24 cellular contexts compared by ENCODE assay signal in the genomic region with DNA sequence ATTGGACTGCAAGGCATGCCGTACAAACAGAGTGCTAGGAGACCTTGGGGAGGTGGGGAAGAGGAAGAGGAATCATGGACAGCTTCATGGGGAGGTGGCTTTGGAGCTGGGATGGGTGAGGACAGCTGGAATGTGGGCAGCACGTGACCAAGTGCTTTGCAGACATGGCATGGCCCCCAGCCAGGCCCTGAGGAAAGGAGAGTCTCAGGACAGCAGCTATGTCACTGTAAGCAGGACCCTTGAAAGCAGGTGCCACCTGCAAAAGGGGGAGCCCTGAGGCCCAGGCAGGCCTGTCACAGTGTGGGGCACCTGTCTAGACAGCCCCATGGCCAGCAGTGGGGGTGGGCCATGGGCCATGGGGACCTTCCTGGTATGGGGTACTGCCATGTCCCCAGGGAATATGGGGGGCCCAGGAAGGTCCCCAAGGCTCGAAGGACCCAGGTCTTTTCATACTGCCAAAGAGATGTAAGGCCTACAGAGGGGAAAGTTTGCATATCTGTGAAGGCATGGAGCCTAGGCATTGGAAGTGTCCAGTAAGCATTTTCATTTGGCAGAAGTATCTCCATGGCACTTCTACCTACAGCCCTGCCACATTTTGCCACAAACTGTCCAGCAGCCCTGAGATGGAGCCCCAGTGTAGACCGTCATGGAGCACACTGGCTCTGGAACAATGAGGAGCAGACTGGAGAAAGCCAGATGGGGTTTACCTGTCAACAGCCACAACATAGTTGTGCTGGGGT.
"Had no signal": no experiment of that assay in that cellular context is flagged by ENCODE, and none has a peak within 500 bp of the region (broad histone marks: within the 10 kb centered on the region; RNA-seq: fewer than 3 reads in every experiment).

No MANE protein-coding gene starts in this region.

- ATAC-seq: activated CD8-positive, alpha-beta T cell treated with anti-CD3 and anti-CD28 coated beads for 36 hours; activated T-cell treated with anti-CD3 and anti-CD28 coated beads, Interleukin-2, amount 50 U/mL, for 72 hours; K562 had no signal

- H3K27ac Mint-ChIP-seq: activated CD8-positive, alpha-beta T cell treated with anti-CD3 and anti-CD28 coated beads for 36 hours; activated naive CD4-positive, alpha-beta T cell treated with anti-CD3 and anti-CD28 coated beads, Interleukin-2, amount 10 ng/mL, durations not matched to agents 7 days and 5 days; activated naive CD8-positive, alpha-beta T cell treated with anti-CD3 and anti-CD28 coated beads, Interleukin-2, amount 10 ng/mL, durations not matched to agents 7 days and 5 days; activated T-cell treated with anti-CD3 and anti-CD28 coated beads, Interleukin-2, amount 50 U/mL, for 72 hours; activated T-helper 2 cell treated with anti-CD3 and anti-CD28 coated beads, Interferon-gamma antibody, Interleukin-2, Interleukin-4, amounts not matched to agents 10 μg/mL and 5 μg/mL and 100 μg/mL, durations not matched to agents 14 hours and 24 hours and 36 hours had no signal

- DNase-seq: activated CD4-positive, alpha-beta T cell treated with anti-CD3 and anti-CD28 coated beads for 4 hours; activated CD8-positive, alpha-beta memory T cell treated with anti-CD3 and anti-CD28 coated beads, Interleukin-2, amount 50 U/mL, for 4 hours; activated CD8-positive, alpha-beta T cell treated with anti-CD3 and anti-CD28 coated beads for 36 hours; activated gamma-delta T cell treated with Interleukin-2 at 50 U/mL for 16 hours; activated naive CD4-positive, alpha-beta T cell treated with anti-CD3 and anti-CD28 coated beads, Interleukin-2, amount 10 ng/mL, durations not matched to agents 7 days and 5 days; activated naive CD8-positive, alpha-beta T cell treated with anti-CD3 and anti-CD28 coated beads, Interleukin-2, amount 10 ng/mL, durations not matched to agents 7 days and 5 days; activated T-cell treated with anti-CD3 and anti-CD28 coated beads, Interleukin-2, amount 50 U/mL, for 72 hours; adrenal gland; anterior cingulate cortex; caudate nucleus; Kasumi-1; NCI-H1048; NCI-H146; NCI-H1930; NCI-H2171; NCI-H226; NCI-H510A; NCI-H526 treated with DMSO at 0.1 percent for 48 hours; NCI-H82; SK-N-SH; T-helper 1 cell; WERI-Rb-1 had no signal

- H3K9me3 Mint-ChIP-seq: activated CD8-positive, alpha-beta T cell treated with anti-CD3 and anti-CD28 coated beads for 36 hours; activated naive CD4-positive, alpha-beta T cell treated with anti-CD3 and anti-CD28 coated beads, Interleukin-2, amount 10 ng/mL, durations not matched to agents 7 days and 5 days; activated naive CD8-positive, alpha-beta T cell treated with anti-CD3 and anti-CD28 coated beads, Interleukin-2, amount 10 ng/mL, durations not matched to agents 7 days and 5 days; activated T-cell treated with anti-CD3 and anti-CD28 coated beads, Interleukin-2, amount 50 U/mL, for 72 hours; activated T-helper 2 cell treated with anti-CD3 and anti-CD28 coated beads, Interferon-gamma antibody, Interleukin-2, Interleukin-4, amounts not matched to agents 10 μg/mL and 5 μg/mL and 100 μg/mL, durations not matched to agents 14 hours and 24 hours and 36 hours had no signal
